Comparison of ENCODE assay signal across 9 cellular contexts in the genomic region with DNA sequence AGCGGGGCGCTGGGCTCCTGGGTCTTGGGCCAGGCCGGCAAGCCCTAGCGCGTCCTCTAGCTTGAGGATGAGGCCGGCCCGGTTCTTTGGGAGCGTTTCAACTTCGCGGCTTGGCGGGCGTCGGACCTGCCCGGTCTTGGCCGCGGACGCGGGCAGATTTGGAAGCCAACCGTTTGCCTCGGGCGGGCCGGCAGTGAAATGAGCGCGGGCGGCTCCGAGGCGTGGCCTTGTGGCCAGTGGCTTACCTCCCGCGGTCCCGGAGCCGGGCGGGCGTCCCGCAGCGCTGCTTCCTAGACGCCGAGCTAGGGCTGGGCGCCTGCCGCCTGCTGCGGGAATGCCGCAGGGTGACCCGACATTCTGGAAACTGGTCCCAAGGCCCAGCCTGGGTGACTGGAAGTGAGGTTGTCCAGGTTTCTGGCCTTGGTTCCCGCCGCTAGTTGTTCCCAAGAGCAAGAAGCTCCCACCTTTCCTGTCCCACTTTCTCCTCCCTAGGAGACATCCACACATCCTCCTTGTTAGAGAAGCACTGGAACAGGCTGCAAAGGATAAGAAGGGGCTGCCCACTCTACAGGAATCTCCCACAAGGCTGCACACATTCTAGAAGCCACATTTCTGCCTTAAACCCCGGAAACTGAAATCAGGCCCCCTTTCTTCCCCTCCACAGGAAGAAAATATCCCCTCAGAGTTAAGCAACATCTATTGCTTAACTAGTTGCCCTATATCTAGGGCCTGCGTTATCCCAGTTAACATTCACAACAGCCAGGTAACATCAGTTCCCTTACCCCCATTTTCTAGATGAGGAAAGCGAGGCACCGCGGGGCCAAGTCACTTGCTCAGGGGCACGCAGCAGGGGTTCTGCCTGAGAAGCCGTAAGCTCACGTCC. TPM values are rescaled to one million over a fixed set of nuclear protein-coding genes. Genes with fewer than 3 reads are reported as not detected.
DNase-seq lines count a peak whose midpoint lies in the region; ATAC-seq and TF ChIP-seq lines count a peak whose summit lies in the region.
"Had no signal": no experiment of that assay in that cellular context is flagged by ENCODE, and none has a peak within 500 bp of the region (broad histone marks: within the 10 kb centered on the region; RNA-seq: fewer than 3 reads in every experiment).

No MANE protein-coding gene starts in this region.

- H3K4me1 ChIP-seq in ES-I3 (ENCODE audit: insufficient read depth, low read length): peaks cover 22% of the 10 kb centered on the region
- 0 out of 2 replicates have a peak, but pooled peaks cover 3% of the 10 kb centered on the region for H3K4me1 ChIP-seq in MM.1S (ENCODE audit: low read length)
- H3K4me1 ChIP-seq in mammary epithelial cell (ENCODE audit: insufficient read depth, low read length): peaks cover 24% of the 10 kb centered on the region
- peaks cover 47% of the 10 kb centered on the region for H3K4me1 ChIP-seq in neural progenitor cell

- BruUV-seq in mammary epithelial cell (replicated peaks; lab: Mats Ljungman, UMichigan): no TSS peak

- peaks cover 8% of the 10 kb centered on the region; the same call in 1 of the 2 replicates for H3K9me3 ChIP-seq in ES-I3 (ENCODE audit: control insufficient read depth, insufficient read depth, low read length)
- H3K9me3 ChIP-seq in MM.1S (replicated peaks; ENCODE audit: insufficient read depth, low read length): no peaks in the 10 kb centered on the region
- H3K9me3 ChIP-seq in mammary epithelial cell (replicated peaks; ENCODE audit: insufficient read depth, low read length): peaks cover 3% of the 10 kb centered on the region
- no peaks in the 10 kb centered on the region for H3K9me3 ChIP-seq in neural progenitor cell (ENCODE audit: low read depth)
- H3K9me3 ChIP-seq: gastrocnemius medialis had no signal

- peaks cover 71% of the 10 kb centered on the region for H3K27me3 Mint-ChIP-seq in neural progenitor cell (ENCODE audit: insufficient read depth, low read depth)

- H3K4me3 Mint-ChIP-seq in neural progenitor cell: peak overlapping the region; percentile 50

- H3K79me2 ChIP-seq in MM.1S (ENCODE audit: low read length) (no peaks in the 10 kb centered on the region), mammary epithelial cell (ENCODE audit: insufficient read depth, low read length) (no peaks in the 10 kb centered on the region), neural progenitor cell (ENCODE audit: low read depth) (peaks cover under 1% of the 10 kb centered on the region)

- H3K9ac ChIP-seq in ES-I3 (ENCODE audit: low read depth, low read length) (peak overlapping the region; percentile 37; the same call in 1 of the 2 replicates), MM.1S (ENCODE audit: low read length) (no peak overlapping the region), mammary epithelial cell (ENCODE audit: insufficient read depth, low read length) (no peak overlapping the region), neural progenitor cell (no peak overlapping the region)

- H3K36me3 ChIP-seq in ES-I3 (ENCODE audit: insufficient read depth, low read length) (no peaks in the 10 kb centered on the region), MM.1S (replicated peaks; ENCODE audit: insufficient read depth, low read length) (no peaks in the 10 kb centered on the region), mammary epithelial cell (ENCODE audit: insufficient read depth, low read length) (no peaks in the 10 kb centered on the region), neural progenitor cell (no peaks in the 10 kb centered on the region)
- H3K36me3 ChIP-seq: gastrocnemius medialis had no signal

- H3K27ac ChIP-seq in MM.1S (ENCODE audit: low read length): no peak overlapping the region
- H3K27ac ChIP-seq in mammary epithelial cell (ENCODE audit: insufficient read depth, low read depth, low read length): no peak overlapping the region
- H3K27ac ChIP-seq in neural progenitor cell: no peak overlapping the region
- H3K27ac ChIP-seq: gastrocnemius medialis had no signal

- H3K4me3 ChIP-seq in MM.1S (ENCODE audit: low read length): no peak overlapping the region
- H3K4me3 ChIP-seq in mammary epithelial cell (replicated peaks in 1 of 3; ENCODE audit: insufficient read depth in 1 of 3, low read depth in 2 of 3, low read length in 3 of 3): peak overlapping the region in 2 of 3 experiments; percentile 21 to 22
- peak overlapping the region; percentile 31 for H3K4me3 ChIP-seq in neural progenitor cell

- no peaks in the 10 kb centered on the region for H3K9me2 ChIP-seq in MM.1S (replicated peaks; ENCODE audit: insufficient read depth, low read length)

- H3K27ac Mint-ChIP-seq in neural progenitor cell: peak overlapping the region; percentile 50

- intact Hi-C loops in mammary epithelial cell (cut with micrococcal nuclease): no loop called here

- no peaks in the 10 kb centered on the region for H3K36me3 Mint-ChIP-seq in neural progenitor cell

- dilution Hi-C loops in mammary epithelial cell (cut with HindIII; ENCODE audit: low sequenced_read_pairs): no loop called here

- WGBS in mammary epithelial cell (ENCODE audit: low coverage, missing lambda C conversion rate): 25% methylated on average over 23 of the region's 52 CpGs

- in situ Hi-C loops in mammary epithelial cell (cut with MboI; ENCODE audit: low sequenced_read_pairs in 2 of 2): loop anchor here (25.0 kb wide), 1 partner anchor 186 kb away; no protein-coding TSS in a partner anchor

- H3F3A ChIP-seq in MM.1S (ENCODE audit: insufficient read depth, low read length) (no peaks in the 10 kb centered on the region), neural progenitor cell (ENCODE audit: low read depth) (peaks cover 76% of the 10 kb centered on the region)

- no peak for DNase-seq in MM.1S
- peak; percentile 28 for DNase-seq in mammary epithelial cell
- peak; percentile 63 for DNase-seq in neural progenitor cell (ENCODE audit: low spot score)
- DNase-seq in AG20443 (ENCODE audit: low spot score): no peak
- DNase-seq in NCI-H1092 treated with DMSO at 0.1 percent for 48 hours (lab: John Stamatoyannopoulos, UW): no peak
- DNase-seq: activated T-cell treated with anti-CD3 and anti-CD28 coated beads, Interleukin-2, amount 50 U/mL, for 4 hours; gastrocnemius medialis had no signal

- H3K9me3 Mint-ChIP-seq in neural progenitor cell: peaks cover 8% of the 10 kb centered on the region
- H3K9me3 Mint-ChIP-seq: activated T-cell treated with anti-CD3 and anti-CD28 coated beads, Interleukin-2, amount 50 U/mL, for 4 hours had no signal

- no peaks in the 10 kb centered on the region for H4K20me1 ChIP-seq in MM.1S (ENCODE audit: insufficient read depth, low read length)
- no peaks in the 10 kb centered on the region for H4K20me1 ChIP-seq in mammary epithelial cell (ENCODE audit: insufficient read depth, low read length)
- H4K20me1 ChIP-seq in neural progenitor cell (ENCODE audit: low read depth): peaks cover 72% of the 10 kb centered on the region

- H3K4me2 ChIP-seq in MM.1S (ENCODE audit: low read depth, low read length) (peak overlapping the region; percentile 34; the same call in 1 of the 2 replicates), mammary epithelial cell (ENCODE audit: insufficient read depth, low read depth, low read length) (peak overlapping the region; percentile 80), neural progenitor cell (peak overlapping the region; percentile 58)

- CTCF ChIA-PET in mammary epithelial cell (lab: Charles Lee; ENCODE audit: low non-redundant PET): no interaction called here

- no peak for ATAC-seq in GM18909 (IDR thresholded peaks at IDR 0.05; ENCODE audit: poor library complexity, unreplicated experiment)
- ATAC-seq: activated T-cell treated with anti-CD3 and anti-CD28 coated beads, Interleukin-2, amount 50 U/mL, for 4 hours; gastrocnemius medialis had no signal

- peaks cover 50% of the 10 kb centered on the region for H3K4me1 Mint-ChIP-seq in neural progenitor cell

- no peak for TF ChIP-seq CTCF in MM.1S (IDR thresholded peaks at IDR 0.05; ENCODE audit: low read length)
- TF ChIP-seq CTCF in mammary epithelial cell (conservative IDR thresholded peaks at IDR 0.05 in 1 of 2, IDR thresholded peaks at IDR 0.05 in 1 of 2; ENCODE audit: extremely low read depth in 1 of 2, insufficient read depth in 1 of 2, low read depth in 1 of 2, low read length in 2 of 2): no peak
- no peak for TF ChIP-seq CTCF in neural progenitor cell (IDR thresholded peaks at IDR 0.05)

- H2AFZ ChIP-seq in MM.1S (ENCODE audit: low read length) (no peak overlapping the region), mammary epithelial cell (ENCODE audit: low read depth, low read length) (peak overlapping the region; percentile 84), neural progenitor cell (replicated peaks) (no peak overlapping the region)

- H3K27me3 ChIP-seq in MM.1S (replicated peaks; ENCODE audit: insufficient read depth, low read length): peaks cover 88% of the 10 kb centered on the region
- peaks cover 57% of the 10 kb centered on the region for H3K27me3 ChIP-seq in mammary epithelial cell (ENCODE audit: insufficient read depth, low read length)
- peaks cover 92% of the 10 kb centered on the region for H3K27me3 ChIP-seq in neural progenitor cell

RNA-seq across cellular contexts. Expression of gene CBX8, which starts 4.5 kb away (rescaled TPM):
- total RNA-seq in mammary epithelial cell (1 to 10 TPM; 4.5 to 5.4 TPM), neural progenitor cell (ENCODE audit: low replicate concordance) (2.8 and 15.2 TPM in 2 replicates)
- polyA plus RNA-seq in mammary epithelial cell: 0.34 TPM
- polyA minus RNA-seq in mammary epithelial cell: not detected

RNA-seq across cellular contexts. Expression of gene CBX2, which starts 23.4 kb away (rescaled TPM):
- total RNA-seq in mammary epithelial cell (1 to 10 TPM in 1 of 2 donors, under 1 TPM in 1; 0.67 to 3.8 TPM), neural progenitor cell (ENCODE audit: low replicate concordance) (53.5 and 155 TPM in 2 replicates)
- polyA plus RNA-seq in mammary epithelial cell: 3.6 TPM
- 1.4 TPM for polyA minus RNA-seq in mammary epithelial cell

RNA-seq across cellular contexts. Expression of gene CBX4, which starts 37.8 kb away (rescaled TPM):
- total RNA-seq in mammary epithelial cell (10 to 100 TPM; 28.5 to 34.7 TPM), neural progenitor cell (ENCODE audit: low replicate concordance) (2.7 and 5.6 TPM in 2 replicates)
- polyA plus RNA-seq in mammary epithelial cell: 11.2 TPM
- polyA minus RNA-seq in mammary epithelial cell: 2.2 TPM

Comparison
In these comparisons a context has a peak if more than half of its experiments do, and no peak if none do; other contexts are left out.
1. DNase-seq: peak in mammary epithelial cell (single experiment) and neural progenitor cell (single experiment); none in MM.1S (single experiment), AG20443 (single experiment) and NCI-H1092 treated with DMSO at 0.1 percent for 48 hours (single experiment).
2. RNA of gene CBX2, which starts 23.4 kb away (total RNA-seq): 53.5 to 155 TPM in neural progenitor cell; 0.67 to 3.8 TPM in mammary epithelial cell; every median in the first group is over 10 times any median in the second.
3. Peak in every context shown above with its lines, with median percentiles within 50 percentile points of each other: H3K4me2 ChIP-seq.